21 cellular contexts compared by ENCODE assay signal in genomic region chr2:105815401-105815800, GRCh38.
"Had no signal": no experiment of that assay in that cellular context is flagged by ENCODE, and none has a peak within 500 bp of the region (broad histone marks: within the 10 kb centered on the region; RNA-seq: fewer than 3 reads in every experiment).

No MANE protein-coding gene starts in this region.

- H3K27ac ChIP-seq: ascending aorta, breast epithelium, heart left ventricle, ovary, right lobe of liver, testis, upper lobe of right lung, WERI-Rb-1 had no signal

- H3K4me3 Mint-ChIP-seq: stimulated activated naive CD8-positive, alpha-beta T cell treated with anti-CD3 and anti-CD28 coated beads, Interleukin-15, amount 100 ng/mL, for 72 hours; T-helper 1 cell treated with Interleukin-12 subunit alpha and Interleukin-12 subunit beta and Interleukin-4 antibody, amounts not matched to agents 30 μg/mL and 1 μg/mL, for 36 hours had no signal

- H3K9me3 ChIP-seq: ascending aorta, breast epithelium, heart left ventricle, ovary, right lobe of liver, testis, upper lobe of right lung had no signal

- H3K4me3 ChIP-seq: ascending aorta, breast epithelium, heart left ventricle, lung, ovary, right lobe of liver, smooth muscle cell, testis, upper lobe of right lung had no signal

- H3K4me1 ChIP-seq: right lobe of liver had no signal

- H3K27me3 ChIP-seq: ascending aorta, breast epithelium, heart left ventricle, ovary, right lobe of liver, testis, upper lobe of right lung had no signal

- H3K9me3 Mint-ChIP-seq: stimulated activated naive CD8-positive, alpha-beta T cell treated with anti-CD3 and anti-CD28 coated beads, Interleukin-15, amount 100 ng/mL, for 72 hours; T-helper 1 cell treated with Interleukin-12 subunit alpha and Interleukin-12 subunit beta and Interleukin-4 antibody, amounts not matched to agents 30 μg/mL and 1 μg/mL, for 36 hours had no signal

- DNase-seq: activated CD4-positive, alpha-beta T cell treated with anti-CD3 and anti-CD28 coated beads for 48 hours; activated effector memory CD4-positive, alpha-beta T cell treated with anti-CD3 and anti-CD28 coated beads, Interleukin-2, amount 50 U/mL, for 16 hours; activated T-cell treated with anti-CD3 and anti-CD28 coated beads for 4 hours; cerebellar nuclear complex; effector CD8-positive, alpha-beta T cell; foreskin melanocyte; heart left ventricle; left colon; midbrain; ovary; right lobe of liver; stimulated activated CD4-positive, alpha-beta T cell treated with anti-CD3 and anti-CD28 coated beads, Interleukin-4, amount 100 ng/mL, for 4 hours; stimulated activated naive CD8-positive, alpha-beta T cell treated with anti-CD3 and anti-CD28 coated beads, Interleukin-15, amount 100 ng/mL, for 72 hours; testis; upper lobe of right lung; WERI-Rb-1 had no signal

- ATAC-seq: heart left ventricle; left colon; right lobe of liver; stimulated activated naive CD8-positive, alpha-beta T cell treated with anti-CD3 and anti-CD28 coated beads, Interleukin-15, amount 100 ng/mL, for 72 hours; upper lobe of right lung had no signal

- H3K27ac Mint-ChIP-seq: T-helper 1 cell treated with Interleukin-12 subunit alpha and Interleukin-12 subunit beta and Interleukin-4 antibody, amounts not matched to agents 30 μg/mL and 1 μg/mL, for 36 hours had no signal

- H3K36me3 ChIP-seq: breast epithelium, ovary, right lobe of liver, upper lobe of right lung had no signal

- H3K27me3 Mint-ChIP-seq: stimulated activated naive CD8-positive, alpha-beta T cell treated with anti-CD3 and anti-CD28 coated beads, Interleukin-15, amount 100 ng/mL, for 72 hours had no signal
